ENCODE assay signal across 18 cellular contexts in genomic region chr13:73212482-73212881, GRCh38.
"Had no signal": no experiment of that assay in that cellular context is flagged by ENCODE, and none has a peak within 500 bp of the region (broad histone marks: within the 10 kb centered on the region; RNA-seq: fewer than 3 reads in every experiment).

No MANE protein-coding gene starts in this region.

- H3K4me1 ChIP-seq: heart left ventricle, testis, tibial nerve, vagina had no signal

- ATAC-seq: effector memory CD8-positive, alpha-beta T cell; heart left ventricle; sciatic nerve; stimulated activated naive B cell treated with anti-CD40 and anti-IgM and Interleukin-4, amounts not matched to agents 10 μg/mL and 1 μg/mL and 100 μg/mL, for 72 hours; stimulated activated naive CD8-positive, alpha-beta T cell treated with anti-CD3 and anti-CD28 coated beads, Interleukin-15, amount 100 ng/mL, for 72 hours; upper lobe of right lung had no signal

- DNase-seq: effector memory CD8-positive, alpha-beta T cell; heart left ventricle; hippocampal formation; kidney glomerular epithelial cell; mesendoderm; naive B cell; stimulated activated CD4-positive, alpha-beta T cell treated with anti-CD3 and anti-CD28 coated beads, Interleukin-2, amount 100 ng/mL, for 24 hours; stimulated activated CD4-positive, alpha-beta T cell treated with anti-CD3 and anti-CD28 coated beads, Interleukin-4, amount 100 ng/mL, for 4 hours; stimulated activated naive B cell treated with anti-CD40 and anti-IgM and Interleukin-4, amounts not matched to agents 10 μg/mL and 1 μg/mL and 100 μg/mL, for 72 hours; stimulated activated naive CD8-positive, alpha-beta T cell treated with anti-CD3 and anti-CD28 coated beads, Interleukin-15, amount 100 ng/mL, for 72 hours; testis; upper lobe of right lung had no signal

- H3K27ac Mint-ChIP-seq: dendritic cell treated with granulocyte-macrophage colony-stimulating factor and Interleukin-4, amounts not matched to agents 40 ng/mL and 50 ng/mL, for 4 days; effector memory CD8-positive, alpha-beta T cell; naive B cell; stimulated activated naive B cell treated with anti-CD40 and anti-IgM and Interleukin-4, amounts not matched to agents 10 μg/mL and 1 μg/mL and 100 μg/mL, for 72 hours; stimulated activated naive CD8-positive, alpha-beta T cell treated with anti-CD3 and anti-CD28 coated beads, Interleukin-15, amount 100 ng/mL, for 72 hours had no signal

- H3K4me3 ChIP-seq: heart left ventricle, skin epidermis, testis, tibial nerve, upper lobe of right lung, vagina had no signal

- H3K9me3 Mint-ChIP-seq: dendritic cell treated with granulocyte-macrophage colony-stimulating factor and Interleukin-4, amounts not matched to agents 40 ng/mL and 50 ng/mL, for 4 days; effector memory CD8-positive, alpha-beta T cell; stimulated activated naive CD8-positive, alpha-beta T cell treated with anti-CD3 and anti-CD28 coated beads, Interleukin-15, amount 100 ng/mL, for 72 hours had no signal

- H3K4me3 Mint-ChIP-seq: dendritic cell treated with granulocyte-macrophage colony-stimulating factor and Interleukin-4, amounts not matched to agents 40 ng/mL and 50 ng/mL, for 4 days; effector memory CD8-positive, alpha-beta T cell; naive B cell; stimulated activated naive B cell treated with anti-CD40 and anti-IgM and Interleukin-4, amounts not matched to agents 10 μg/mL and 1 μg/mL and 100 μg/mL, for 72 hours; stimulated activated naive CD8-positive, alpha-beta T cell treated with anti-CD3 and anti-CD28 coated beads, Interleukin-15, amount 100 ng/mL, for 72 hours had no signal

- H3K36me3 Mint-ChIP-seq: naive B cell; stimulated activated naive B cell treated with anti-CD40 and anti-IgM and Interleukin-4, amounts not matched to agents 10 μg/mL and 1 μg/mL and 100 μg/mL, for 72 hours had no signal

- H3K27me3 Mint-ChIP-seq: dendritic cell treated with granulocyte-macrophage colony-stimulating factor and Interleukin-4, amounts not matched to agents 40 ng/mL and 50 ng/mL, for 4 days; naive B cell; stimulated activated naive B cell treated with anti-CD40 and anti-IgM and Interleukin-4, amounts not matched to agents 10 μg/mL and 1 μg/mL and 100 μg/mL, for 72 hours had no signal

- H3K27me3 ChIP-seq: heart left ventricle, neutrophil, testis, tibial nerve, upper lobe of right lung, vagina had no signal

- H3K4me1 Mint-ChIP-seq: naive B cell; stimulated activated naive B cell treated with anti-CD40 and anti-IgM and Interleukin-4, amounts not matched to agents 10 μg/mL and 1 μg/mL and 100 μg/mL, for 72 hours had no signal

- H3K27ac ChIP-seq: heart left ventricle, neutrophil, skin epidermis, testis, tibial nerve, upper lobe of right lung, vagina had no signal

- H3K9me3 ChIP-seq: heart left ventricle, neutrophil, testis, tibial nerve, upper lobe of right lung, vagina had no signal

- H3K36me3 ChIP-seq: heart left ventricle, neutrophil, tibial nerve, upper lobe of right lung, vagina had no signal
